ENCODE assay signal across 1 cellular context in genomic region chr19:893775-894090, GRCh38.
TF ChIP-seq lines count a peak whose summit lies in the region.

No MANE protein-coding gene starts in this region.

TF ChIP-seq in WTC11, 78 proteins besides CTCF, POLR2A, EP300 and RAD21 (continued from another document):
- TF ChIP-seq FOXP4 (CRISPR knock-in tag; IDR thresholded peaks at IDR 0.05): no peak
- no peak for TF ChIP-seq RELA (CRISPR knock-in tag; IDR thresholded peaks at IDR 0.05; ENCODE audit: borderline replicate concordance)
- TF ChIP-seq ZNF423 (CRISPR knock-in tag; IDR thresholded peaks at IDR 0.05): no peak
- TF ChIP-seq JAZF1 (CRISPR knock-in tag; IDR thresholded peaks at IDR 0.05): no peak
- TF ChIP-seq ZBTB43 (CRISPR knock-in tag; IDR thresholded peaks at IDR 0.05): no peak
- TF ChIP-seq ESRRA (CRISPR knock-in tag; IDR thresholded peaks at IDR 0.05; ENCODE audit: borderline replicate concordance): no peak
- TF ChIP-seq TCF7 (CRISPR knock-in tag; IDR thresholded peaks at IDR 0.05; ENCODE audit: low read depth): no peak
